18 cellular contexts compared by ENCODE assay signal in the genomic region with DNA sequence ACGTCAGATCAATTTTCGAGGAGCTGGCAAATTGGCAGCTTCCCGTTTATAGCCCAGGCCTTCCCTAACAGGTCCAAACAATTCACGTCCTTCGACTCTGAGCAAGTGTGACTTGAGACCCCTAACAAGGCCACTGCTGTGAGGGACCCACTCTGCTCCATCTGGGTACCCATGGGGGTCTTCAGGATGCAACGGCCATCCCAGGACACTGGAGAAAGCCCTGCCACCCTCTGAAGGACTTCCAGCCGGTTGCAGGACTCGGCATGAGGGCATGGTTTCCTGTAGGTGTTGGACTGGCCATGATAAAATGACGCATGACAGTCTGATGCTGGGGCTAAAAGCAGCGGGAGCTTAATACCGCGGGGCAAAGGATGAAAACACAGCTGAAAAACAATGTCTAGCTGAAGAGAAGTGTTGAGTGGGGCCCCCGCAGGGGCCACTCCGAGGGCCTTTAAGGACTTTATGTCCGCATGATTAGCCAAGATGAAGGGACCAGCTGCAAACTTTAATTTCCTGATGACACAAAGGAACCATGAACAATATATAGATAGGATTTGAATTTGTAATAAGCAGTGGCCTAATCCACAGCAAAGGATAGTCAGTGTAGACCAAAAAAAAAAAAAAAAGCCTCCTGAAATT.
DNase-seq lines count a peak whose midpoint lies in the region; ATAC-seq and TF ChIP-seq lines count a peak whose summit lies in the region.
"Had no signal": no experiment of that assay in that cellular context is flagged by ENCODE, and none has a peak within 500 bp of the region (broad histone marks: within the 10 kb centered on the region; RNA-seq: fewer than 3 reads in every experiment).

No MANE protein-coding gene starts in this region.

- TF ChIP-seq RAD21 in IMR-90 (IDR thresholded peaks at IDR 0.05; ENCODE audit: low read length), result no peak

- H4K91ac ChIP-seq in IMR-90 (ENCODE audit: insufficient read depth, low read depth, low read length), result peak overlapping the region; percentile 96

- H2BK120ac ChIP-seq in IMR-90 (ENCODE audit: low read depth, low read length) (peak overlapping the region; percentile 99), mesendoderm (ENCODE audit: low read depth, low read length) (no peak overlapping the region)

- H3K36me3 ChIP-seq in IMR-90 (ENCODE audit: control insufficient read depth, insufficient read depth, low read length), result no peaks in the 10 kb centered on the region
- H3K36me3 ChIP-seq in mesendoderm (ENCODE audit: control insufficient read depth, insufficient read depth, low read length), result no peaks in the 10 kb centered on the region
- H3K36me3 ChIP-seq in psoas muscle (ENCODE audit: insufficient read depth in 1 of 2, low read depth in 1 of 2), result no peaks in the 10 kb centered on the region

- no peaks in the 10 kb centered on the region for H3K79me2 ChIP-seq in mesendoderm (ENCODE audit: control insufficient read depth, insufficient read depth, low read length)

- H3K18ac ChIP-seq in IMR-90 (ENCODE audit: low read depth, low read length) (peak overlapping the region; percentile 99), mesendoderm (ENCODE audit: low read length) (no peak overlapping the region)

- intact Hi-C loops in IMR-90 (cut with micrococcal nuclease), result no loop called here
- intact Hi-C loops in psoas muscle (cut with DNase I), result loop anchor here (10.0 kb wide), 2 partner anchors 100 to 470 kb away; no protein-coding TSS in a partner anchor

- peak overlapping the region; percentile 38 for H2AFZ ChIP-seq in IMR-90 (replicated peaks; ENCODE audit: low read length, poor library complexity)

- BruUV-seq in IMR-90 (replicated peaks; lab: Mats Ljungman, UMichigan), result no TSS peak

- H3K27ac ChIP-seq in IMR-90 (ENCODE audit: insufficient read depth, low read length), result peak overlapping the region; percentile 92
- H3K27ac ChIP-seq in mesendoderm (ENCODE audit: low read depth, low read length), result peak overlapping the region; percentile 55
- H3K27ac ChIP-seq in psoas muscle, result peak overlapping the region; percentile 67
- H3K27ac ChIP-seq: C4-2B, RWPE1 had no signal

- ATAC-seq in IMR-90 (ENCODE audit: low read depth), result no peak
- ATAC-seq in psoas muscle, result peak in 2 of 4 donors; percentile 20 to 29
- ATAC-seq in HG03280 (IDR thresholded peaks at IDR 0.05; ENCODE audit: unreplicated experiment), result no peak

- H2AK5ac ChIP-seq in IMR-90 (ENCODE audit: low read depth, low read length) (peak overlapping the region; percentile 77), mesendoderm (ENCODE audit: low read length) (no peak overlapping the region)

- in situ Hi-C loops in IMR-90 (cut with MboI; ENCODE audit: low sequenced_read_pairs) (no loop called here), GM13976 (cut with MboI; ENCODE audit: low sequenced_read_pairs, unreplicated experiment) (no loop called here)

- no peaks in the 10 kb centered on the region for H3K9me3 ChIP-seq in IMR-90 (ENCODE audit: control insufficient read depth, insufficient read depth, low read length)
- H3K9me3 ChIP-seq in psoas muscle, result no peaks in the 10 kb centered on the region
- H3K9me3 ChIP-seq: SK-N-SH had no signal

- peak overlapping the region; percentile 99 for H3K4ac ChIP-seq in IMR-90 (ENCODE audit: low read depth, low read length)
- H3K4ac ChIP-seq in mesendoderm (ENCODE audit: low read depth, low read length), result no peak overlapping the region

- DNase-seq in IMR-90, result no peak
- DNase-seq in ecto neural progenitor cell (ENCODE audit: low spot score), result peak; percentile 65
- DNase-seq in mesendoderm, result no peak
- no peak for DNase-seq in psoas muscle
- DNase-seq in GM13976 (ENCODE audit: low spot score), result no peak
- DNase-seq in SKM-1 treated with dmso at 0.1 percent for 144 hours (lab: John Stamatoyannopoulos, UW; ENCODE audit: unreplicated experiment), result no peak
- DNase-seq in activated CD4-positive, alpha-beta T cell treated with anti-CD3 and anti-CD28 coated beads, Interleukin-2, amount 50 U/mL, for 4 hours, result no peak
- DNase-seq: NCI-H187; NCI-H2107; NCI-H226; NCI-H510A treated with DMSO at 0.1 percent for 48 hours; NCI-H774; NK-92 treated with Interleukin-12 subunit alpha and Interleukin-12 subunit beta, amount 100 ng/mL, for 24 hours; SHP77 treated with DMSO at 0.1 percent for 48 hours; SK-N-SH had no signal

- H2BK5ac ChIP-seq in IMR-90 (ENCODE audit: low read depth, low read length, poor library complexity, severe bottlenecking) (peak overlapping the region; percentile 99), mesendoderm (ENCODE audit: low read length) (no peak overlapping the region)

- H3K56ac ChIP-seq in IMR-90 (ENCODE audit: extremely low read depth, insufficient read depth, low read length) (peak overlapping the region; percentile 91; the same call in 1 of the 2 replicates), mesendoderm (ENCODE audit: low read length) (no peak overlapping the region)

- H4K8ac ChIP-seq in IMR-90 (ENCODE audit: low read depth in 2 of 2, low read length in 2 of 2) (peak overlapping the region; percentile 77 to 94), mesendoderm (ENCODE audit: low read depth, low read length) (no peak overlapping the region)

- TF ChIP-seq CTCF in IMR-90 (conservative IDR thresholded peaks at IDR 0.05; ENCODE audit: low read depth, low read length), result no peak
- no peak for TF ChIP-seq CTCF in psoas muscle (IDR thresholded peaks at IDR 0.05)
- TF ChIP-seq CTCF in GM13976 (IDR thresholded peaks at IDR 0.05; ENCODE audit: borderline replicate concordance, control extremely low read depth, extremely low read depth, insufficient read depth, missing control alignments), result no peak

- H3K14ac ChIP-seq in IMR-90 (replicated peaks; ENCODE audit: low read depth, low read length), result peak overlapping the region; percentile 99

- TF ChIP-seq POLR2A in IMR-90 (IDR thresholded peaks at IDR 0.05; ENCODE audit: low read depth, low read length), result no peak

- H4K5ac ChIP-seq in IMR-90 (ENCODE audit: low read depth, low read length), result peak overlapping the region; percentile 99
- no peak overlapping the region for H4K5ac ChIP-seq in mesendoderm (ENCODE audit: low read length)

- H3K4me2 ChIP-seq in IMR-90 (ENCODE audit: low read depth, low read length) (no peak overlapping the region), mesendoderm (ENCODE audit: low read length) (no peak overlapping the region)
- H3K4me2 ChIP-seq: SK-N-SH had no signal

- H3K9ac ChIP-seq in IMR-90 (ENCODE audit: low read depth, low read length) (no peak overlapping the region), mesendoderm (ENCODE audit: low read length) (no peak overlapping the region)
- H3K9ac ChIP-seq: SK-N-SH had no signal

- peak overlapping the region; percentile 99 for H2BK20ac ChIP-seq in IMR-90 (ENCODE audit: low read depth, low read length)

- dilution Hi-C loops in IMR-90 (cut with HindIII; ENCODE audit: low sequenced_read_pairs, unreplicated experiment), result no loop called here

- no peaks in the 10 kb centered on the region for H4K20me1 ChIP-seq in IMR-90 (ENCODE audit: insufficient read depth, low read length)

- WGBS in IMR-90 (ENCODE audit: extremely low coverage in 2 of 2, insufficient read length in 1 of 2), 2 experiments, result 94% methylated on average over 3 of the region's 15 CpGs; no CpG with 5 or more reads in 1 of the 2 experiments
- WGBS in mesendoderm (ENCODE audit: extremely low coverage, insufficient coverage, low lambda C conversion rate), result no CpG with 5 or more reads among the region's 15 CpGs
- 48 to 71% (median 54%) methylated on average over 15 of the region's 15 CpGs for WGBS in psoas muscle, 3 donors

- H3K4me3 ChIP-seq in IMR-90 (ENCODE audit: insufficient read depth, low read depth, low read length) (no peak overlapping the region), mesendoderm (ENCODE audit: low read length) (no peak overlapping the region), psoas muscle (no peak overlapping the region)

- H3K9me1 ChIP-seq in IMR-90 (ENCODE audit: insufficient read depth, low read length), result peaks cover 19% of the 10 kb centered on the region

- CTCF ChIA-PET in IMR-90 (lab: Yijun Ruan, JAX), result interaction anchor here (0.6 to 1.0 kb wide), 2 partner anchors 11 to 117 kb away, joined by 3 to 10 read pairs; no protein-coding TSS in a partner anchor

- POLR2A ChIA-PET in IMR-90 (lab: Charles Lee; ENCODE audit: unreplicated experiment), result no interaction called here

- no peak overlapping the region for H2AK9ac ChIP-seq in IMR-90 (replicated peaks; ENCODE audit: low read depth, low read length, poor library complexity)

- H3K23ac ChIP-seq in IMR-90 (ENCODE audit: low read depth, low read length) (peak overlapping the region; percentile 96), mesendoderm (ENCODE audit: low read length) (no peak overlapping the region)

- no peaks in the 10 kb centered on the region for H3K27me3 ChIP-seq in IMR-90 (ENCODE audit: control insufficient read depth, insufficient read depth, low read length)
- H3K27me3 ChIP-seq in mesendoderm (ENCODE audit: insufficient read depth, low read length, poor library complexity), result no peaks in the 10 kb centered on the region
- H3K27me3 ChIP-seq in psoas muscle (ENCODE audit: insufficient read depth in 3 of 3, low read length in 2 of 3), result no peaks in the 10 kb centered on the region

- peaks cover 32% of the 10 kb centered on the region for H3K4me1 ChIP-seq in IMR-90 (ENCODE audit: control insufficient read depth, insufficient read depth, low read length)
- no peaks in the 10 kb centered on the region for H3K4me1 ChIP-seq in mesendoderm (ENCODE audit: control insufficient read depth, low read depth, low read length)
- peaks cover 35% of the 10 kb centered on the region for H3K4me1 ChIP-seq in psoas muscle

- peak overlapping the region; percentile 92; the same call in 2 of the 3 replicates for H2BK15ac ChIP-seq in IMR-90 (ENCODE audit: low read depth, low read length)
- H2BK15ac ChIP-seq in mesendoderm (replicated peaks; ENCODE audit: low read depth), result no peak overlapping the region

- H3K79me1 ChIP-seq in IMR-90 (ENCODE audit: low read depth in 1 of 2, low read length in 2 of 2) (no peaks in the 10 kb centered on the region), mesendoderm (ENCODE audit: low read length) (no peaks in the 10 kb centered on the region)

TF ChIP-seq in IMR-90, 13 proteins besides CTCF, POLR2A, EP300 and RAD21 (continues in another document):
- TF ChIP-seq RFX5 (IDR thresholded peaks at IDR 0.05; ENCODE audit: low read depth, low read length), result no peak
- TF ChIP-seq, protein P1, sequence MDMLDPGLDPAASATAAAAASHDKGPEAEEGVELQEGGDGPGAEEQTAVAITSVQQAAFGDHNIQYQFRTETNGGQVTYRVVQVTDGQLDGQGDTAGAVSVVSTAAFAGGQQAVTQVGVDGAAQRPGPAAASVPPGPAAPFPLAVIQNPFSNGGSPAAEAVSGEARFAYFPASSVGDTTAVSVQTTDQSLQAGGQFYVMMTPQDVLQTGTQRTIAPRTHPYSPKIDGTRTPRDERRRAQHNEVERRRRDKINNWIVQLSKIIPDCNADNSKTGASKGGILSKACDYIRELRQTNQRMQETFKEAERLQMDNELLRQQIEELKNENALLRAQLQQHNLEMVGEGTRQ (IDR thresholded peaks at IDR 0.05; ENCODE audit: low read depth, low read length), result no peak
- TF ChIP-seq RCOR1 (IDR thresholded peaks at IDR 0.05; ENCODE audit: insufficient replicate concordance, low read length), result no peak
- no peak for TF ChIP-seq SMC3 (IDR thresholded peaks at IDR 0.05; ENCODE audit: low read depth, low read length)
- no peak for TF ChIP-seq NFE2L2 (IDR thresholded peaks at IDR 0.05; ENCODE audit: low read depth, low read length)
